ENCODE assay signal across 28 cellular contexts in genomic region chr9:16806674-16807073, GRCh38.
"Had no signal": no experiment of that assay in that cellular context is flagged by ENCODE, and none has a peak within 500 bp of the region (broad histone marks: within the 10 kb centered on the region; RNA-seq: fewer than 3 reads in every experiment).

No MANE protein-coding gene starts in this region.

- H3K4me1 Mint-ChIP-seq: activated CD4-positive, alpha-beta T cell treated with anti-CD3 and anti-CD28 coated beads, Interleukin-2, amount 10 ng/mL, durations not matched to agents 24 days and 14 days; activated CD8-positive, alpha-beta memory T cell treated with anti-CD3 and anti-CD28 coated beads, Interleukin-2, amount 10 ng/mL, durations not matched to agents 7 days and 5 days; activated naive CD8-positive, alpha-beta T cell treated with anti-CD3 and anti-CD28 coated beads, Interleukin-2, amount 50 U/mL, for 24 hours; central memory CD8-positive, alpha-beta T cell; T-cell had no signal

- FAIRE-seq: astrocyte, K562, TTC549 had no signal

- H3K27ac ChIP-seq: PC-9 had no signal

- H2AFZ ChIP-seq: PC-9 had no signal

- H3K9me3 Mint-ChIP-seq: activated CD4-positive, alpha-beta T cell treated with anti-CD3 and anti-CD28 coated beads, Interleukin-2, amount 10 ng/mL, durations not matched to agents 24 days and 14 days; activated naive CD4-positive, alpha-beta T cell treated with anti-CD3 and anti-CD28 coated beads, Interleukin-2, amount 50 U/mL, for 72 hours; activated naive CD8-positive, alpha-beta T cell treated with anti-CD3 and anti-CD28 coated beads, Interleukin-2, amount 50 U/mL, for 24 hours; brain; central memory CD8-positive, alpha-beta T cell had no signal

- H3K4me3 Mint-ChIP-seq: activated CD4-positive, alpha-beta T cell treated with anti-CD3 and anti-CD28 coated beads, Interleukin-2, amount 10 ng/mL, durations not matched to agents 24 days and 14 days; activated CD8-positive, alpha-beta memory T cell treated with anti-CD3 and anti-CD28 coated beads, Interleukin-2, amount 10 ng/mL, durations not matched to agents 7 days and 5 days; activated naive CD8-positive, alpha-beta T cell treated with anti-CD3 and anti-CD28 coated beads, Interleukin-2, amount 50 U/mL, for 24 hours; activated T-cell treated with anti-CD3 and anti-CD28 coated beads, Interleukin-2, amount 50 U/mL, for 24 hours; activated T-helper 1 cell treated with anti-CD3 and anti-CD28 coated beads, Interleukin-12 subunit alpha, Interleukin-12 subunit beta, Interleukin-2, Interleukin-4 antibody, amounts not matched to agents 30 ng/mL and 10 ng/mL and 1 ng/mL, durations not matched to agents 14 hours and 24 hours and 36 hours; brain; central memory CD8-positive, alpha-beta T cell; T-cell had no signal

- H3K4me3 ChIP-seq: K562, PC-9 had no signal

- H3K27me3 Mint-ChIP-seq: activated CD4-positive, alpha-beta T cell treated with anti-CD3 and anti-CD28 coated beads, Interleukin-2, amount 10 ng/mL, durations not matched to agents 24 days and 14 days; activated CD8-positive, alpha-beta memory T cell treated with anti-CD3 and anti-CD28 coated beads, Interleukin-2, amount 10 ng/mL, durations not matched to agents 7 days and 5 days; activated naive CD8-positive, alpha-beta T cell treated with anti-CD3 and anti-CD28 coated beads, Interleukin-2, amount 50 U/mL, for 24 hours; activated T-cell treated with anti-CD3 and anti-CD28 coated beads, Interleukin-2, amount 50 U/mL, for 24 hours; brain; central memory CD8-positive, alpha-beta T cell; T-cell had no signal

- ATAC-seq: activated CD8-positive, alpha-beta memory T cell treated with anti-CD3 and anti-CD28 coated beads, Interleukin-2, amount 10 ng/mL, durations not matched to agents 7 days and 5 days; activated naive CD4-positive, alpha-beta T cell treated with anti-CD3 and anti-CD28 coated beads, Interleukin-2, amount 50 U/mL, for 72 hours; activated naive CD8-positive, alpha-beta T cell treated with anti-CD3 and anti-CD28 coated beads, Interleukin-2, amount 50 U/mL, for 24 hours; K562; T-cell had no signal

- H3K27ac Mint-ChIP-seq: activated CD4-positive, alpha-beta T cell treated with anti-CD3 and anti-CD28 coated beads, Interleukin-2, amount 10 ng/mL, durations not matched to agents 24 days and 14 days; activated CD8-positive, alpha-beta memory T cell treated with anti-CD3 and anti-CD28 coated beads, Interleukin-2, amount 10 ng/mL, durations not matched to agents 7 days and 5 days; activated naive CD4-positive, alpha-beta T cell treated with anti-CD3 and anti-CD28 coated beads, Interleukin-2, amount 50 U/mL, for 72 hours; activated naive CD8-positive, alpha-beta T cell treated with anti-CD3 and anti-CD28 coated beads, Interleukin-2, amount 50 U/mL, for 24 hours; activated T-cell treated with anti-CD3 and anti-CD28 coated beads, Interleukin-2, amount 50 U/mL, for 24 hours; activated T-helper 1 cell treated with anti-CD3 and anti-CD28 coated beads, Interleukin-12 subunit alpha, Interleukin-12 subunit beta, Interleukin-2, Interleukin-4 antibody, amounts not matched to agents 30 ng/mL and 10 ng/mL and 1 ng/mL, durations not matched to agents 14 hours and 24 hours and 36 hours; brain; T-cell had no signal

- DNase-seq: activated CD4-positive, alpha-beta T cell treated with anti-CD3 and anti-CD28 coated beads, Interleukin-2, amount 10 ng/mL, durations not matched to agents 24 days and 14 days; activated CD4-positive, alpha-beta T cell treated with anti-CD3 and anti-CD28 coated beads, Interleukin-2, amount 50 U/mL, for 48 hours; activated CD4-positive, CD25-positive, alpha-beta regulatory T cell treated with anti-CD3 and anti-CD28 coated beads, Interleukin-2, amount 50 U/mL, for 72 hours; activated CD8-positive, alpha-beta memory T cell treated with anti-CD3 and anti-CD28 coated beads, Interleukin-2, amount 10 ng/mL, durations not matched to agents 7 days and 5 days; activated effector memory CD4-positive, alpha-beta T cell treated with Interleukin-2 at 50 U/mL for 16 hours; activated naive CD4-positive, alpha-beta T cell; activated naive CD8-positive, alpha-beta T cell treated with anti-CD3 and anti-CD28 coated beads, Interleukin-2, amount 50 U/mL, for 24 hours; activated T-cell treated with anti-CD3 and anti-CD28 coated beads, Interleukin-2, amount 50 U/mL, for 24 hours; amniotic stem cell; MV-4-11; NCI-H1105; NCI-H1436; NCI-H187; NCI-H2081 treated with DMSO at 0.1 percent for 48 hours; NCI-H446; NCI-H524; PC-9; SIG-M5; T-cell; T-helper 2 cell; T1000 had no signal

- H3K4me2 ChIP-seq: PC-9 had no signal

- H3K36me3 Mint-ChIP-seq: activated CD8-positive, alpha-beta memory T cell treated with anti-CD3 and anti-CD28 coated beads, Interleukin-2, amount 10 ng/mL, durations not matched to agents 7 days and 5 days; activated naive CD4-positive, alpha-beta T cell treated with anti-CD3 and anti-CD28 coated beads, Interleukin-2, amount 50 U/mL, for 72 hours; brain; T-cell had no signal
